ENCODE assay signal across 26 cellular contexts in genomic region chr17:79382313-79382712, GRCh38.
"Had no signal": no experiment of that assay in that cellular context is flagged by ENCODE, and none has a peak within 500 bp of the region (broad histone marks: within the 10 kb centered on the region; RNA-seq: fewer than 3 reads in every experiment).

No MANE protein-coding gene starts in this region.

- H3K9ac ChIP-seq: parathyroid adenoma had no signal

- H3K4me3 ChIP-seq: ovary, psoas muscle, right lobe of liver, sigmoid colon, suprapubic skin, testis, tibial artery, transverse colon, upper lobe of right lung, vagina had no signal

- H2AFZ ChIP-seq: parathyroid adenoma had no signal

- H3K36me3 ChIP-seq: ovary, right lobe of liver, sigmoid colon, suprapubic skin, tibial artery, transverse colon, upper lobe of right lung, vagina had no signal

- H3K27me3 ChIP-seq: ovary, right lobe of liver, testis, vagina had no signal

- H3K4me1 ChIP-seq: parathyroid adenoma, psoas muscle, right lobe of liver, suprapubic skin, testis, tibial artery, transverse colon, upper lobe of right lung, vagina had no signal

- DNase-seq: naive thymus-derived CD8-positive, alpha-beta T cell; nephron progenitor cell; occipital lobe; ovary; posterior cingulate gyrus; psoas muscle; right cardiac atrium; right lobe of liver; sigmoid colon; small intestine; stimulated activated CD4-positive, alpha-beta T cell treated with anti-CD3 and anti-CD28 coated beads, Interleukin-15, amount 100 ng/mL, for 24 hours; stimulated activated CD4-positive, alpha-beta T cell treated with anti-CD3 and anti-CD28 coated beads, Interleukin-2, amount 100 ng/mL, for 24 hours; stimulated activated CD4-positive, alpha-beta T cell treated with anti-CD3 and anti-CD28 coated beads, Interleukin-2, amount 100 ng/mL, for 48 hours; stimulated activated CD4-positive, alpha-beta T cell treated with anti-CD3 and anti-CD28 coated beads, Interleukin-4, amount 100 ng/mL, for 24 hours; stimulated activated naive CD4-positive, alpha-beta T cell; stimulated activated naive CD8-positive, alpha-beta T cell treated with anti-CD3 and anti-CD28 coated beads, Interleukin-15, amount 100 ng/mL, for 72 hours; stimulated activated naive CD8-positive, alpha-beta T cell treated with anti-CD3 and anti-CD28 coated beads, Interleukin-15, Interleukin-2, amounts not matched to agents 100 U/mL and 50 U/mL, for 24 hours; testis; tibial artery; transverse colon; upper lobe of right lung had no signal

- H3K9me3 ChIP-seq: ovary, psoas muscle, right lobe of liver, sigmoid colon, suprapubic skin, testis, tibial artery, transverse colon, upper lobe of right lung, vagina had no signal

- H3K27ac ChIP-seq: ovary, parathyroid adenoma, psoas muscle, right lobe of liver, sigmoid colon, suprapubic skin, testis, tibial artery, transverse colon, upper lobe of right lung, vagina had no signal

- ATAC-seq: naive thymus-derived CD8-positive, alpha-beta T cell; natural killer cell treated with Interleukin-12 subunit alpha and Interleukin-12 subunit beta and Interleukin-15 and Interleukin-18, amount 100 ng/mL, for 72 hours; psoas muscle; right cardiac atrium; right lobe of liver; stimulated activated memory B cell treated with anti-CD40 and anti-IgM and Interleukin-4, amounts not matched to agents 10 μg/mL and 1 μg/mL and 100 μg/mL, for 72 hours; stimulated activated naive CD8-positive, alpha-beta T cell treated with anti-CD3 and anti-CD28 coated beads, Interleukin-15, amount 100 ng/mL, for 72 hours; stimulated activated naive CD8-positive, alpha-beta T cell treated with anti-CD3 and anti-CD28 coated beads, Interleukin-15, Interleukin-2, amounts not matched to agents 100 U/mL and 50 U/mL, for 24 hours; upper lobe of right lung had no signal
